Comparison of ENCODE assay signal across 9 cellular contexts in the genomic region with DNA sequence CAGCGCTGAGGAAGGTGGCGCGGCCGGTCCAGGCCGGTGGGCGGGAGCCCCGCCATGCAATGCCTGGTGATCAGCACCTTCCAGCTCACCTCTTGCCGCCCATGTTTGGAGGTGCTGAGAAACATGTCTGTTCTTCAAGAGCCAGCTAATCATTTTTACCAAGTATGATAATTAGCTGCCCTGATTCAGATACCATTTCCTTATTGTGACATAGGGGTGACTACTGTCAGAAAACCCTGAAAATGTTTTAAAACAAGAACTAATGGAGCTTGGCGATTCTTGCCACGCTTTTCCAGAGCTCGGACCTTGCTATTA. TPM values are rescaled to one million over a fixed set of nuclear protein-coding genes. Genes with fewer than 3 reads are reported as not detected.
DNase-seq lines count a peak whose midpoint lies in the region; ATAC-seq and TF ChIP-seq lines count a peak whose summit lies in the region.
"Had no signal": no experiment of that assay in that cellular context is flagged by ENCODE, and none has a peak within 500 bp of the region (broad histone marks: within the 10 kb centered on the region; RNA-seq: fewer than 3 reads in every experiment).

No MANE protein-coding gene starts in this region.

- H3K27me3 Mint-ChIP-seq in GM23338 (ENCODE audit: insufficient read depth, low read depth, poor library complexity) (peaks cover 25% of the 10 kb centered on the region), T-helper 17 cell (peaks cover 77% of the 10 kb centered on the region)

- DNase-seq in GM23338 (ENCODE audit: low spot score) (no peak), T-helper 17 cell (no peak), hepatocyte (ENCODE audit: low spot score) (no peak), skeletal muscle cell (ENCODE audit: low read depth) (no peak), NCI-H2029 treated with DMSO at 0.1 percent for 48 hours (lab: John Stamatoyannopoulos, UW) (no peak), DMS79 treated with DMSO at 0.1 percent for 48 hours (lab: John Stamatoyannopoulos, UW) (no peak), SJCRH30 (no peak), NCI-H1436 treated with DMSO at 0.1 percent for 48 hours (lab: John Stamatoyannopoulos, UW) (no peak)
- DNase-seq: T-cell had no signal

- H3K9me2 ChIP-seq in GM23338 (ENCODE audit: insufficient read depth) (no peaks in the 10 kb centered on the region), hepatocyte (replicated peaks; ENCODE audit: insufficient read depth) (no peaks in the 10 kb centered on the region)

- H3K4me3 ChIP-seq in GM23338 (peak overlapping the region; percentile 82), hepatocyte (peak overlapping the region; percentile 84), skeletal muscle cell (ENCODE audit: low read depth, low read length) (peak overlapping the region; percentile 64), SJCRH30 (no peak overlapping the region)

- H3K36me3 ChIP-seq in GM23338 (ENCODE audit: insufficient read depth) (no peaks in the 10 kb centered on the region), hepatocyte (replicated peaks; ENCODE audit: insufficient read depth, low read depth) (no peaks in the 10 kb centered on the region), SJCRH30 (no peaks in the 10 kb centered on the region)

- H3K9me3 ChIP-seq in T-helper 17 cell (ENCODE audit: control insufficient read depth, low read length, poor library complexity, severe bottlenecking) (no peaks in the 10 kb centered on the region), hepatocyte (ENCODE audit: low read depth) (no peaks in the 10 kb centered on the region), SJCRH30 (replicated peaks) (no peaks in the 10 kb centered on the region)

- ATAC-seq in GM23338 (no peak; the same call in 2 of the 3 replicates), T-helper 17 cell (no peak)
- ATAC-seq: T-cell had no signal

- H3K9me3 Mint-ChIP-seq in GM23338: no peaks in the 10 kb centered on the region
- H3K9me3 Mint-ChIP-seq: T-cell had no signal

- H3K4me1 ChIP-seq in GM23338 (ENCODE audit: insufficient read depth): peaks cover 30% of the 10 kb centered on the region
- no peaks in the 10 kb centered on the region for H3K4me1 ChIP-seq in hepatocyte (ENCODE audit: insufficient read depth)
- H3K4me1 ChIP-seq in SJCRH30: peaks cover 13% of the 10 kb centered on the region; the same call in 1 of the 2 replicates

- no peaks in the 10 kb centered on the region for H3F3A ChIP-seq in GM23338 (replicated peaks; ENCODE audit: low read depth)

- peak overlapping the region; percentile 62 for H3K4me2 ChIP-seq in GM23338
- peak overlapping the region; percentile 97 for H3K4me2 ChIP-seq in hepatocyte

- H3K27me3 ChIP-seq in GM23338 (ENCODE audit: insufficient read depth): peaks cover 30% of the 10 kb centered on the region
- H3K27me3 ChIP-seq in hepatocyte: peaks cover 21% of the 10 kb centered on the region
- no peaks in the 10 kb centered on the region for H3K27me3 ChIP-seq in SJCRH30

- WGBS in hepatocyte (ENCODE audit: low lambda C conversion rate, missing lambda C conversion rate): 33% methylated on average over 11 of the region's 11 CpGs

- H4K20me1 ChIP-seq in GM23338 (replicated peaks; ENCODE audit: insufficient read depth) (no peaks in the 10 kb centered on the region), hepatocyte (ENCODE audit: insufficient read depth, poor library complexity, severe bottlenecking) (no peaks in the 10 kb centered on the region)

- no peak overlapping the region for H3K27ac ChIP-seq in GM23338 (ENCODE audit: low read depth)
- H3K27ac ChIP-seq in hepatocyte: no peak overlapping the region
- H3K27ac ChIP-seq in SJCRH30: no peak overlapping the region

- H3K36me3 Mint-ChIP-seq in GM23338 (ENCODE audit: low read depth): no peaks in the 10 kb centered on the region; the same call in 2 of the 3 replicates
- H3K36me3 Mint-ChIP-seq in T-helper 17 cell (ENCODE audit: low read depth): peaks cover 12% of the 10 kb centered on the region
- H3K36me3 Mint-ChIP-seq: T-cell had no signal

- peak overlapping the region; percentile 97 for H2AFZ ChIP-seq in GM23338
- peak overlapping the region; percentile 97 for H2AFZ ChIP-seq in hepatocyte

- TF ChIP-seq CTCF in GM23338 (conservative IDR thresholded peaks at IDR 0.05; ENCODE audit: low read depth in 2 of 2) (no peak), hepatocyte (IDR thresholded peaks at IDR 0.05; ENCODE audit: poor library complexity) (no peak)

- H3K27ac Mint-ChIP-seq in GM23338 (no peak overlapping the region), T-helper 17 cell (no peak overlapping the region)
- H3K27ac Mint-ChIP-seq: T-cell had no signal

- H3K4me1 Mint-ChIP-seq in GM23338: peaks cover 20% of the 10 kb centered on the region
- H3K4me1 Mint-ChIP-seq in T-helper 17 cell: peaks cover 8% of the 10 kb centered on the region

- H3K4me3 Mint-ChIP-seq in GM23338 (peak overlapping the region; percentile 64), T-helper 17 cell (peak overlapping the region; percentile 56)

- H3K79me2 ChIP-seq in GM23338 (replicated peaks; ENCODE audit: insufficient read depth): no peaks in the 10 kb centered on the region
- H3K79me2 ChIP-seq in hepatocyte: no peaks in the 10 kb centered on the region

TF ChIP-seq in GM23338, 12 proteins besides CTCF, POLR2A, EP300 and RAD21:
- no peak for TF ChIP-seq STAT1 (IDR thresholded peaks at IDR 0.05; ENCODE audit: unreplicated experiment)

RNA-seq across cellular contexts. Expression of a gene that starts 33.5 kb away (rescaled TPM):
- total RNA-seq in GM23338 (2014; rRNA removed; shearing (Covaris generic)): 0.70 TPM in 1 of 2 replicates, not detected in the other
- polyA plus RNA-seq in GM23338 (2016; fragmentation: Nextera tagmentation; extraction: Ambion mirVana) (0.23 TPM in 1 of 2 replicates, not detected in the other), hepatocyte (207 and 233 TPM in 2 replicates)
- total RNA-seq in T-helper 17 cell (not detected), hepatocyte (38.3 and 55.5 TPM in 2 replicates)
- 0.22 TPM in 1 of 2 replicates, not detected in the other for total RNA-seq in SJCRH30 (2014; rRNA removed; shearing (Covaris generic))

Comparison
In these comparisons a context has a peak if more than half of its experiments do, and no peak if none do; other contexts are left out.
1. RNA of a gene that starts 33.5 kb away (total RNA-seq): 38.3 to 55.5 TPM in hepatocyte; 0.22 TPM in SJCRH30, 0.70 TPM in GM23338 and not detected in T-helper 17 cell; every median in the first group is over 10 times any median in the second.